12 cellular contexts compared by ENCODE assay signal in genomic region chr1:154483941-154484803, GRCh38. TPM values are rescaled to one million over a fixed set of nuclear protein-coding genes. Genes with fewer than 3 reads are reported as not detected.
DNase-seq lines count a peak whose midpoint lies in the region; TF ChIP-seq lines count a peak whose summit lies in the region.
"Had no signal": no experiment of that assay in that cellular context is flagged by ENCODE, and none has a peak within 500 bp of the region (broad histone marks: within the 10 kb centered on the region; RNA-seq: fewer than 3 reads in every experiment).

No MANE protein-coding gene starts in this region.

- no peak for TF ChIP-seq CTCF in fibroblast of villous mesenchyme (IDR thresholded peaks at IDR 0.05; ENCODE audit: insufficient read depth, low read depth, low read length)

- DNase-seq in EL (peak; percentile 45), RKO (ENCODE audit: low spot score) (peak; percentile 18), fibroblast of villous mesenchyme (ENCODE audit: low read depth) (peak; percentile 39), renal cortical epithelial cell (ENCODE audit: low read depth) (peak; percentile 97), T-helper 9 cell (no peak), midbrain (lab: John Stamatoyannopoulos, UW) (no peak), NCI-H345 (lab: John Stamatoyannopoulos, UW) (no peak)
- no peak for DNase-seq in activated CD8-positive, alpha-beta memory T cell treated with anti-CD3 and anti-CD28 coated beads, Interleukin-2, amount 50 U/mL, for 48 hours
- DNase-seq: naive B cell; stimulated activated CD4-positive, alpha-beta T cell treated with anti-CD3 and anti-CD28 coated beads, Interleukin-4, amount 100 ng/mL, for 1 hour had no signal

- no peak overlapping the region for H3K4me3 ChIP-seq in fibroblast of villous mesenchyme (ENCODE audit: low read depth, low read length)
- H3K4me3 ChIP-seq: tibial nerve had no signal

RNA-seq across cellular contexts. Expression of gene TDRD10, which starts 17.8 kb away (rescaled TPM):
- total RNA-seq in fibroblast of villous mesenchyme = not detected in 2 replicates
- 0.10 TPM in 1 of 2 replicates, not detected in the other for total RNA-seq in renal cortical epithelial cell
- total RNA-seq: Caco-2 had no signal

RNA-seq across cellular contexts. Expression of gene SHE, which starts 18.0 kb away (rescaled TPM):
- not detected in 2 replicates for total RNA-seq in fibroblast of villous mesenchyme
- total RNA-seq in renal cortical epithelial cell = 0.17 and 0.35 TPM in 2 replicates
- total RNA-seq: Caco-2 had no signal

Comparison
In these comparisons a context has a peak if more than half of its experiments do, and no peak if none do; other contexts are left out.
1. DNase-seq: peak in EL (single experiment), RKO (single experiment), fibroblast of villous mesenchyme (single experiment) and renal cortical epithelial cell (single experiment); none in T-helper 9 cell (single experiment), midbrain (single experiment), activated CD8-positive, alpha-beta memory T cell treated with anti-CD3 and anti-CD28 coated beads, Interleukin-2, amount 50 U/mL, for 48 hours (single experiment) and NCI-H345 (single experiment).